Comparison of ENCODE assay signal across 9 cellular contexts in genomic region chr17:3890082-3890892, GRCh38. TPM values are rescaled to one million over a fixed set of nuclear protein-coding genes. Genes with fewer than 3 reads are reported as not detected.
DNase-seq lines count a peak whose midpoint lies in the region; ATAC-seq and TF ChIP-seq lines count a peak whose summit lies in the region.
"Had no signal": no experiment of that assay in that cellular context is flagged by ENCODE, and none has a peak within 500 bp of the region (broad histone marks: within the 10 kb centered on the region; RNA-seq: fewer than 3 reads in every experiment).

No MANE protein-coding gene starts in this region.

- no peaks in the 10 kb centered on the region for H3K79me2 ChIP-seq in Karpas-422 (ENCODE audit: low read length)

- ATAC-seq in GM21723 (IDR thresholded peaks at IDR 0.05; ENCODE audit: unreplicated experiment): no peak

- DNase-seq in COLO668 (lab: John Stamatoyannopoulos, UW; ENCODE audit: unreplicated experiment) (peak; percentile 91), Karpas-422 (peak; percentile 71), right atrium auricular region (ENCODE audit: low spot score) (peak; percentile 89), KG1 (lab: John Stamatoyannopoulos, UW) (no peak), MV-4-11 (lab: John Stamatoyannopoulos, UW) (no peak)
- no peak for DNase-seq in activated T-helper 1 cell treated with anti-CD3 and anti-CD28 coated beads, Interleukin-12 subunit alpha, Interleukin-12 subunit beta, Interleukin-2, Interleukin-4 antibody, amounts not matched to agents 30 ng/mL and 10 ng/mL and 1 ng/mL, durations not matched to agents 14 hours and 24 hours and 36 hours (ENCODE audit: low spot score)
- DNase-seq in stimulated activated CD8-positive, alpha-beta memory T cell treated with anti-CD3 and anti-CD28 coated beads, Interleukin-4, amount 100 ng/mL, for 48 hours: peak; percentile 53

- H3K4me2 ChIP-seq in Karpas-422 (ENCODE audit: low read depth, low read length, poor library complexity, severe bottlenecking): peak overlapping the region; percentile 17

- H2AFZ ChIP-seq in Karpas-422 (ENCODE audit: low read length): no peak overlapping the region

- H3K4me3 ChIP-seq in Karpas-422 (ENCODE audit: low read length) (no peak overlapping the region), right atrium auricular region (peak overlapping the region in 1 of 2 donors; percentile 1)

- peak overlapping the region; percentile 4 for H3K4me3 Mint-ChIP-seq in activated T-helper 1 cell treated with anti-CD3 and anti-CD28 coated beads, Interleukin-12 subunit alpha, Interleukin-12 subunit beta, Interleukin-2, Interleukin-4 antibody, amounts not matched to agents 30 ng/mL and 10 ng/mL and 1 ng/mL, durations not matched to agents 14 hours and 24 hours and 36 hours

- H3K27ac Mint-ChIP-seq in activated T-helper 1 cell treated with anti-CD3 and anti-CD28 coated beads, Interleukin-12 subunit alpha, Interleukin-12 subunit beta, Interleukin-2, Interleukin-4 antibody, amounts not matched to agents 30 ng/mL and 10 ng/mL and 1 ng/mL, durations not matched to agents 14 hours and 24 hours and 36 hours: peak overlapping the region; percentile 64

- no peaks in the 10 kb centered on the region for H3K27me3 Mint-ChIP-seq in activated T-helper 1 cell treated with anti-CD3 and anti-CD28 coated beads, Interleukin-12 subunit alpha, Interleukin-12 subunit beta, Interleukin-2, Interleukin-4 antibody, amounts not matched to agents 30 ng/mL and 10 ng/mL and 1 ng/mL, durations not matched to agents 14 hours and 24 hours and 36 hours (ENCODE audit: insufficient read depth)

- H3K27me3 ChIP-seq in Karpas-422 (ENCODE audit: low read length): no peaks in the 10 kb centered on the region
- H3K27me3 ChIP-seq in right atrium auricular region: no peaks in the 10 kb centered on the region

- H3K9me3 Mint-ChIP-seq in activated T-helper 1 cell treated with anti-CD3 and anti-CD28 coated beads, Interleukin-12 subunit alpha, Interleukin-12 subunit beta, Interleukin-2, Interleukin-4 antibody, amounts not matched to agents 30 ng/mL and 10 ng/mL and 1 ng/mL, durations not matched to agents 14 hours and 24 hours and 36 hours: no peaks in the 10 kb centered on the region

- H3K4me1 Mint-ChIP-seq in activated T-helper 1 cell treated with anti-CD3 and anti-CD28 coated beads, Interleukin-12 subunit alpha, Interleukin-12 subunit beta, Interleukin-2, Interleukin-4 antibody, amounts not matched to agents 30 ng/mL and 10 ng/mL and 1 ng/mL, durations not matched to agents 14 hours and 24 hours and 36 hours (ENCODE audit: low read depth): peaks cover 45% of the 10 kb centered on the region

- TF ChIP-seq CTCF in right atrium auricular region (IDR thresholded peaks at IDR 0.05): no peak

- intact Hi-C loops in activated T-helper 1 cell treated with anti-CD3 and anti-CD28 coated beads, Interleukin-12 subunit alpha, Interleukin-12 subunit beta, Interleukin-2, Interleukin-4 antibody, amounts not matched to agents 30 ng/mL and 10 ng/mL and 1 ng/mL, durations not matched to agents 14 hours and 24 hours and 36 hours (cut with micrococcal nuclease): loop anchor here (5.0 to 10.0 kb wide), 4 partner anchors 168 to 1075 kb away; partner anchors contain the start of genes ANKFY1, EMC6, HASPIN and SPAG7

- H3K36me3 ChIP-seq in Karpas-422 (ENCODE audit: insufficient read depth, low read length) (no peaks in the 10 kb centered on the region), right atrium auricular region (peaks cover under 1% of the 10 kb centered on the region)

- peak overlapping the region; percentile 35; the same call in 1 of the 2 replicates for H3K9ac ChIP-seq in Karpas-422 (ENCODE audit: low read length)

- peaks cover 11% of the 10 kb centered on the region; the same call in 1 of the 2 replicates for H4K20me1 ChIP-seq in Karpas-422 (ENCODE audit: insufficient read depth, low read depth, low read length)

- no peaks in the 10 kb centered on the region for H3K36me3 Mint-ChIP-seq in activated T-helper 1 cell treated with anti-CD3 and anti-CD28 coated beads, Interleukin-12 subunit alpha, Interleukin-12 subunit beta, Interleukin-2, Interleukin-4 antibody, amounts not matched to agents 30 ng/mL and 10 ng/mL and 1 ng/mL, durations not matched to agents 14 hours and 24 hours and 36 hours (ENCODE audit: low read depth)

- H3K4me1 ChIP-seq in Karpas-422 (ENCODE audit: low read length) (peaks cover 34% of the 10 kb centered on the region), right atrium auricular region (peaks cover 0 to 91% of the 10 kb centered on the region in 2 donors)

- no peak overlapping the region for H3K27ac ChIP-seq in Karpas-422 (ENCODE audit: low read length)
- peak overlapping the region; percentile 74 to 85 for H3K27ac ChIP-seq in right atrium auricular region
- H3K27ac ChIP-seq: neutrophil had no signal

- H3K9me2 ChIP-seq in Karpas-422 (replicated peaks; ENCODE audit: insufficient read depth, low read length): no peaks in the 10 kb centered on the region

- no peaks in the 10 kb centered on the region for H3K9me3 ChIP-seq in Karpas-422 (ENCODE audit: low read length)
- no peaks in the 10 kb centered on the region for H3K9me3 ChIP-seq in right atrium auricular region
- H3K9me3 ChIP-seq: neutrophil had no signal

RNA-seq across cellular contexts. Expression of gene CAMKK1, which starts 2.6 kb away (rescaled TPM):
- 0.07 and 0.58 TPM in 2 replicates for total RNA-seq in Karpas-422 (2014; rRNA removed; shearing (Covaris generic); ENCODE audit: low replicate concordance)
- total RNA-seq in activated T-helper 1 cell treated with anti-CD3 and anti-CD28 coated beads, Interleukin-12 subunit alpha, Interleukin-12 subunit beta, Interleukin-2, Interleukin-4 antibody, amounts not matched to agents 30 ng/mL and 10 ng/mL and 1 ng/mL, durations not matched to agents 14 hours and 24 hours and 36 hours: 6.1 and 7.8 TPM in 2 replicates
- total RNA-seq in right atrium auricular region: 1 to 10 TPM; 3.0 to 3.2 TPM

RNA-seq across cellular contexts. Expression of gene P2RX1, which starts 26.0 kb away (rescaled TPM):
- total RNA-seq in Karpas-422 (2014; rRNA removed; shearing (Covaris generic); ENCODE audit: low replicate concordance): not detected in 2 replicates
- 0.13 and 0.34 TPM in 2 replicates for total RNA-seq in activated T-helper 1 cell treated with anti-CD3 and anti-CD28 coated beads, Interleukin-12 subunit alpha, Interleukin-12 subunit beta, Interleukin-2, Interleukin-4 antibody, amounts not matched to agents 30 ng/mL and 10 ng/mL and 1 ng/mL, durations not matched to agents 14 hours and 24 hours and 36 hours
- 1 to 10 TPM in 1 of 2 donors, under 1 TPM in 1; 0.85 to 2.8 TPM for total RNA-seq in right atrium auricular region

RNA-seq across cellular contexts. Expression of gene NCBP3, which starts 44.2 kb away (rescaled TPM):
- 10.1 and 17.0 TPM in 2 replicates for total RNA-seq in Karpas-422 (2014; rRNA removed; shearing (Covaris generic); ENCODE audit: low replicate concordance)
- 54.2 and 56.0 TPM in 2 replicates for total RNA-seq in activated T-helper 1 cell treated with anti-CD3 and anti-CD28 coated beads, Interleukin-12 subunit alpha, Interleukin-12 subunit beta, Interleukin-2, Interleukin-4 antibody, amounts not matched to agents 30 ng/mL and 10 ng/mL and 1 ng/mL, durations not matched to agents 14 hours and 24 hours and 36 hours
- 10 to 100 TPM; 15.2 to 21.4 TPM for total RNA-seq in right atrium auricular region

Comparison
In these comparisons a context has a peak if more than half of its experiments do, and no peak if none do; other contexts are left out.
1. DNase-seq: peak in COLO668 (single experiment), Karpas-422 (single experiment), right atrium auricular region (single experiment) and stimulated activated CD8-positive, alpha-beta memory T cell treated with anti-CD3 and anti-CD28 coated beads, Interleukin-4, amount 100 ng/mL, for 48 hours (single experiment); none in activated T-helper 1 cell treated with anti-CD3 and anti-CD28 coated beads, Interleukin-12 subunit alpha, Interleukin-12 subunit beta, Interleukin-2, Interleukin-4 antibody, amounts not matched to agents 30 ng/mL and 10 ng/mL and 1 ng/mL, durations not matched to agents 14 hours and 24 hours and 36 hours (single experiment), KG1 (single experiment) and MV-4-11 (single experiment).